ENCODE assay signal across 1 cellular context in the genomic region with DNA sequence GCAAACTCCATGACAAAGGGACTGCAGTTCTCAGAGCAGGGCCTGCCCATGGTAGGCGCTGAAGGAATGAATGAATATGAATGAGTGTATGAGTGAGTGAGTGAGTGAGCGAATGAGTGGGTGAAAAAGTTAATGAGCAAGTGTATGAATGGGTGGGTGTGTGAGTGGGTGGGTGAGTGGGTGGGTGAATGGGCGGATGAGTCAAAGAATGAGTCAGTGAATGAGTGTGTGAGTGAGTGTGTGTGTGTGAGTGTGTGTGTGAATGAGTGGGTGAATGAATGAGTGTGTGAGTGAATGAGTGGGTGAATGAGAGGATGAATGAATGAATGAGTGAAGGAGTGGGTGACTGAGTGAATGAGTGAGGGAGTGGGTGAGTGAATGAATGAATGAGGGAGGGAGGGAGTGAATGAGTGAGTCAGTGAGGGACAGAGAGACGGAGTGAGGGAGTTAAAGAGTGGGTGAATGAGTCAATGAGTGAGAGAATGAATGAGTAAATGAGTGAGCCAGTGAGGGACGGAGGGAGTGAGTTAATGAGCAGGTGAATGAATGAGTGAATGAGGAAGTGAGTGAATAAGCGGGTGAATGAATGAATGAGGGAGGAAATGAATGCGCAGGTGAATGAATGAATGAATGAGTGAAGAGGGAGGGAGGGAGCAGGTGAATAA.
A peak's percentile ranks its signal among the peaks of the same experiment; 100 is the strongest.
TF ChIP-seq lines count a peak whose summit lies in the region.

No MANE protein-coding gene starts in this region.

TF ChIP-seq in HEK293, 187 proteins besides CTCF, POLR2A, EP300 and RAD21 (continued from another document and continues in another):
- TF ChIP-seq, protein P1, sequence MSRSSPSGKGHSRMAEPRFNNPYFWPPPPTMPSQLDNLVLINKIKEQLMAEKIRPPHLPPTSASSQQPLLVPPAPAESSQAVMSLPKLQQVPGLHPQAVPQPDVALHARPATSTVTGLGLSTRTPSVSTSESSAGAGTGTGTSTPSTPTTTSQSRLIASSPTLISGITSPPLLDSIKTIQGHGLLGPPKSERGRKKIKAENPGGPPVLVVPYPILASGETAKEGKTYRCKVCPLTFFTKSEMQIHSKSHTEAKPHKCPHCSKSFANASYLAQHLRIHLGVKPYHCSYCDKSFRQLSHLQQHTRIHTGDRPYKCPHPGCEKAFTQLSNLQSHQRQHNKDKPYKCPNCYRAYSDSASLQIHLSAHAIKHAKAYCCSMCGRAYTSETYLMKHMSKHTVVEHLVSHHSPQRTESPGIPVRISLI (tag by site-specific recombination; IDR thresholded peaks at IDR 0.05), result no peak
- TF ChIP-seq ZNF514 (tag by site-specific recombination; IDR thresholded peaks at IDR 0.05) (no peak), KLF9 (tag by site-specific recombination; IDR thresholded peaks at IDR 0.05; ENCODE audit: low read depth) (peak; percentile 91), ZNF350 (tag by site-specific recombination; IDR thresholded peaks at IDR 0.05) (no peak), ZFHX2 (tag by site-specific recombination; conservative IDR thresholded peaks at IDR 0.05) (peak; percentile 100), ZNF843 (tag by site-specific recombination; IDR thresholded peaks at IDR 0.05) (0 out of 2 replicates have a peak, but pooled peaks have one; percentile 33), ZNF146 (tag by site-specific recombination; IDR thresholded peaks at IDR 0.05) (no peak), ZFP3 (tag by site-specific recombination; IDR thresholded peaks at IDR 0.05; ENCODE audit: low read depth) (no peak), ZNF777 (tag by site-specific recombination; IDR thresholded peaks at IDR 0.05; ENCODE audit: borderline replicate concordance) (no peak), ZNF521 (tag by site-specific recombination; IDR thresholded peaks at IDR 0.05) (0 out of 2 replicates have a peak, but pooled peaks have one; percentile 56), ZNF621 (tag by site-specific recombination; IDR thresholded peaks at IDR 0.05) (no peak), ZSCAN30 (tag by site-specific recombination; IDR thresholded peaks at IDR 0.05) (no peak), ZNF785 (tag by site-specific recombination; IDR thresholded peaks at IDR 0.05) (peak; percentile 83; the same call in 1 of the 2 replicates), SP7 (tag by site-specific recombination; IDR thresholded peaks at IDR 0.05) (no peak; the same call in 1 of the 2 replicates), ZNF561 (tag by site-specific recombination; IDR thresholded peaks at IDR 0.05; ENCODE audit: borderline replicate concordance) (no peak), ZNF658 (tag by site-specific recombination; IDR thresholded peaks at IDR 0.05) (no peak), WT1 (tag by site-specific recombination; IDR thresholded peaks at IDR 0.05) (no peak), ZNF221 (tag by site-specific recombination; IDR thresholded peaks at IDR 0.05; ENCODE audit: borderline replicate concordance) (no peak), ZNF660 (tag by site-specific recombination; IDR thresholded peaks at IDR 0.05) (no peak), ZNF629 (tag by site-specific recombination; IDR thresholded peaks at IDR 0.05) (no peak), GLIS2 (tag by site-specific recombination; IDR thresholded peaks at IDR 0.05) (no peak), ZNF571 (tag by site-specific recombination; IDR thresholded peaks at IDR 0.05) (no peak), ZBTB1 (tag by site-specific recombination; IDR thresholded peaks at IDR 0.05) (no peak), PRDM1 (tag by site-specific recombination; IDR thresholded peaks at IDR 0.05) (peak; percentile 85), ZNF324 (tag by site-specific recombination; IDR thresholded peaks at IDR 0.05) (0 out of 2 replicates have a peak, but pooled peaks have one; percentile 76), ZNF248 (tag by site-specific recombination; IDR thresholded peaks at IDR 0.05) (0 out of 2 replicates have a peak, but pooled peaks have one; percentile 27), SP2 (tag by site-specific recombination; IDR thresholded peaks at IDR 0.05) (no peak), ZNF391 (tag by site-specific recombination; IDR thresholded peaks at IDR 0.05; ENCODE audit: borderline replicate concordance, low read depth) (no peak), SETDB1 (IDR thresholded peaks at IDR 0.05; ENCODE audit: insufficient read length, low read length) (no peak)
- TF ChIP-seq, protein P2, sequence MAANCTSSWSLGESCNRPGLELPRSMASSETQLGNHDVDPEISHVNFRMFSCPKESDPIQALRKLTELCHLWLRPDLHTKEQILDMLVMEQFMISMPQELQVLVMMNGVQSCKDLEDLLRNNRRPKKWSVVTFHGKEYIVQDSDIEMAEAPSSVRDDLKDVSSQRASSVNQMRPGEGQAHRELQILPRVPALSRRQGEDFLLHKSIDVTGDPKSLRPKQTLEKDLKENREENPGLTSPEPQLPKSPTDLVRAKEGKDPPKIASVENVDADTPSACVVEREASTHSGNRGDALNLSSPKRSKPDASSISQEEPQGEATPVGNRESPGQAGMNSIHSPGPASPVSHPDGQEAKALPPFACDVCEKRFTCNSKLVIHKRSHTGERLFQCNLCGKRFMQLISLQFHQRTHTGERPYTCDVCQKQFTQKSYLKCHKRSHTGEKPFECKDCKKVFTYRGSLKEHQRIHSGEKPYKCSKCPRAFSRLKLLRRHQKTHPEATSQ (tag by site-specific recombination; IDR thresholded peaks at IDR 0.05), result peak; percentile 25; the same call in 1 of the 2 replicates
- TF ChIP-seq, protein P3, sequence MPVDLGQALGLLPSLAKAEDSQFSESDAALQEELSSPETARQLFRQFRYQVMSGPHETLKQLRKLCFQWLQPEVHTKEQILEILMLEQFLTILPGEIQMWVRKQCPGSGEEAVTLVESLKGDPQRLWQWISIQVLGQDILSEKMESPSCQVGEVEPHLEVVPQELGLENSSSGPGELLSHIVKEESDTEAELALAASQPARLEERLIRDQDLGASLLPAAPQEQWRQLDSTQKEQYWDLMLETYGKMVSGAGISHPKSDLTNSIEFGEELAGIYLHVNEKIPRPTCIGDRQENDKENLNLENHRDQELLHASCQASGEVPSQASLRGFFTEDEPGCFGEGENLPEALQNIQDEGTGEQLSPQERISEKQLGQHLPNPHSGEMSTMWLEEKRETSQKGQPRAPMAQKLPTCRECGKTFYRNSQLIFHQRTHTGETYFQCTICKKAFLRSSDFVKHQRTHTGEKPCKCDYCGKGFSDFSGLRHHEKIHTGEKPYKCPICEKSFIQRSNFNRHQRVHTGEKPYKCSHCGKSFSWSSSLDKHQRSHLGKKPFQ (tag by site-specific recombination; IDR thresholded peaks at IDR 0.05), result no peak
- TF ChIP-seq, protein P4, sequence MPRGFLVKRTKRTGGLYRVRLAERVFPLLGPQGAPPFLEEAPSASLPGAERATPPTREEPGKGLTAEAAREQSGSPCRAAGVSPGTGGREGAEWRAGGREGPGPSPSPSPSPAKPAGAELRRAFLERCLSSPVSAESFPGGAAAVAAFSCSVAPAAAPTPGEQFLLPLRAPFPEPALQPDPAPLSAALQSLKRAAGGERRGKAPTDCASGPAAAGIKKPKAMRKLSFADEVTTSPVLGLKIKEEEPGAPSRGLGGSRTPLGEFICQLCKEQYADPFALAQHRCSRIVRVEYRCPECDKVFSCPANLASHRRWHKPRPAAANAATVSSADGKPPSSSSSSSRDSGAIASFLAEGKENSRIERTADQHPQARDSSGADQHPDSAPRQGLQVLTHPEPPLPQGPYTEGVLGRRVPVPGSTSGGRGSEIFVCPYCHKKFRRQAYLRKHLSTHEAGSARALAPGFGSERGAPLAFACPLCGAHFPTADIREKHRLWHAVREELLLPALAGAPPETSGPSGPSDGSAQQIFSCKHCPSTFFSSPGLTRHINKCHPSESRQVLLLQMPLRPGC (tag by site-specific recombination; IDR thresholded peaks at IDR 0.05), result 0 out of 2 replicates have a peak, but pooled peaks have one; percentile 48
- TF ChIP-seq, protein P5, sequence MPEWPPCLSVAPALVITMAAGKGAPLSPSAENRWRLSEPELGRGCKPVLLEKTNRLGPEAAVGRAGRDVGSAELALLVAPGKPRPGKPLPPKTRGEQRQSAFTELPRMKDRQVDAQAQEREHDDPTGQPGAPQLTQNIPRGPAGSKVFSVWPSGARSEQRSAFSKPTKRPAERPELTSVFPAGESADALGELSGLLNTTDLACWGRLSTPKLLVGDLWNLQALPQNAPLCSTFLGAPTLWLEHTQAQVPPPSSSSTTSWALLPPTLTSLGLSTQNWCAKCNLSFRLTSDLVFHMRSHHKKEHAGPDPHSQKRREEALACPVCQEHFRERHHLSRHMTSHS (tag by site-specific recombination; IDR thresholded peaks at IDR 0.05), result peak; percentile 55; the same call in 1 of the 2 replicates
- TF ChIP-seq, protein P6, sequence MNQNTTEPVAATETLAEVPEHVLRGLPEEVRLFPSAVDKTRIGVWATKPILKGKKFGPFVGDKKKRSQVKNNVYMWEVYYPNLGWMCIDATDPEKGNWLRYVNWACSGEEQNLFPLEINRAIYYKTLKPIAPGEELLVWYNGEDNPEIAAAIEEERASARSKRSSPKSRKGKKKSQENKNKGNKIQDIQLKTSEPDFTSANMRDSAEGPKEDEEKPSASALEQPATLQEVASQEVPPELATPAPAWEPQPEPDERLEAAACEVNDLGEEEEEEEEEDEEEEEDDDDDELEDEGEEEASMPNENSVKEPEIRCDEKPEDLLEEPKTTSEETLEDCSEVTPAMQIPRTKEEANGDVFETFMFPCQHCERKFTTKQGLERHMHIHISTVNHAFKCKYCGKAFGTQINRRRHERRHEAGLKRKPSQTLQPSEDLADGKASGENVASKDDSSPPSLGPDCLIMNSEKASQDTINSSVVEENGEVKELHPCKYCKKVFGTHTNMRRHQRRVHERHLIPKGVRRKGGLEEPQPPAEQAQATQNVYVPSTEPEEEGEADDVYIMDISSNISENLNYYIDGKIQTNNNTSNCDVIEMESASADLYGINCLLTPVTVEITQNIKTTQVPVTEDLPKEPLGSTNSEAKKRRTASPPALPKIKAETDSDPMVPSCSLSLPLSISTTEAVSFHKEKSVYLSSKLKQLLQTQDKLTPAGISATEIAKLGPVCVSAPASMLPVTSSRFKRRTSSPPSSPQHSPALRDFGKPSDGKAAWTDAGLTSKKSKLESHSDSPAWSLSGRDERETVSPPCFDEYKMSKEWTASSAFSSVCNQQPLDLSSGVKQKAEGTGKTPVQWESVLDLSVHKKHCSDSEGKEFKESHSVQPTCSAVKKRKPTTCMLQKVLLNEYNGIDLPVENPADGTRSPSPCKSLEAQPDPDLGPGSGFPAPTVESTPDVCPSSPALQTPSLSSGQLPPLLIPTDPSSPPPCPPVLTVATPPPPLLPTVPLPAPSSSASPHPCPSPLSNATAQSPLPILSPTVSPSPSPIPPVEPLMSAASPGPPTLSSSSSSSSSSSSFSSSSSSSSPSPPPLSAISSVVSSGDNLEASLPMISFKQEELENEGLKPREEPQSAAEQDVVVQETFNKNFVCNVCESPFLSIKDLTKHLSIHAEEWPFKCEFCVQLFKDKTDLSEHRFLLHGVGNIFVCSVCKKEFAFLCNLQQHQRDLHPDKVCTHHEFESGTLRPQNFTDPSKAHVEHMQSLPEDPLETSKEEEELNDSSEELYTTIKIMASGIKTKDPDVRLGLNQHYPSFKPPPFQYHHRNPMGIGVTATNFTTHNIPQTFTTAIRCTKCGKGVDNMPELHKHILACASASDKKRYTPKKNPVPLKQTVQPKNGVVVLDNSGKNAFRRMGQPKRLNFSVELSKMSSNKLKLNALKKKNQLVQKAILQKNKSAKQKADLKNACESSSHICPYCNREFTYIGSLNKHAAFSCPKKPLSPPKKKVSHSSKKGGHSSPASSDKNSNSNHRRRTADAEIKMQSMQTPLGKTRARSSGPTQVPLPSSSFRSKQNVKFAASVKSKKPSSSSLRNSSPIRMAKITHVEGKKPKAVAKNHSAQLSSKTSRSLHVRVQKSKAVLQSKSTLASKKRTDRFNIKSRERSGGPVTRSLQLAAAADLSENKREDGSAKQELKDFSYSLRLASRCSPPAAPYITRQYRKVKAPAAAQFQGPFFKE (tag by site-specific recombination; IDR thresholded peaks at IDR 0.05; ENCODE audit: borderline replicate concordance), result 0 out of 2 replicates have a peak, but pooled peaks have one; percentile 56
- TF ChIP-seq, protein P7, sequence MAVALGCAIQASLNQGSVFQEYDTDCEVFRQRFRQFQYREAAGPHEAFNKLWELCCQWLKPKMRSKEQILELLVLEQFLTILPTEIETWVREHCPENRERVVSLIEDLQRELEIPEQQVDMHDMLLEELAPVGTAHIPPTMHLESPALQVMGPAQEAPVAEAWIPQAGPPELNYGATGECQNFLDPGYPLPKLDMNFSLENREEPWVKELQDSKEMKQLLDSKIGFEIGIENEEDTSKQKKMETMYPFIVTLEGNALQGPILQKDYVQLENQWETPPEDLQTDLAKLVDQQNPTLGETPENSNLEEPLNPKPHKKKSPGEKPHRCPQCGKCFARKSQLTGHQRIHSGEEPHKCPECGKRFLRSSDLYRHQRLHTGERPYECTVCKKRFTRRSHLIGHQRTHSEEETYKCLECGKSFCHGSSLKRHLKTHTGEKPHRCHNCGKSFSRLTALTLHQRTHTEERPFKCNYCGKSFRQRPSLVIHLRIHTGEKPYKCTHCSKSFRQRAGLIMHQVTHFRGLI (tag by site-specific recombination; IDR thresholded peaks at IDR 0.05), result no peak
- TF ChIP-seq, protein P8, sequence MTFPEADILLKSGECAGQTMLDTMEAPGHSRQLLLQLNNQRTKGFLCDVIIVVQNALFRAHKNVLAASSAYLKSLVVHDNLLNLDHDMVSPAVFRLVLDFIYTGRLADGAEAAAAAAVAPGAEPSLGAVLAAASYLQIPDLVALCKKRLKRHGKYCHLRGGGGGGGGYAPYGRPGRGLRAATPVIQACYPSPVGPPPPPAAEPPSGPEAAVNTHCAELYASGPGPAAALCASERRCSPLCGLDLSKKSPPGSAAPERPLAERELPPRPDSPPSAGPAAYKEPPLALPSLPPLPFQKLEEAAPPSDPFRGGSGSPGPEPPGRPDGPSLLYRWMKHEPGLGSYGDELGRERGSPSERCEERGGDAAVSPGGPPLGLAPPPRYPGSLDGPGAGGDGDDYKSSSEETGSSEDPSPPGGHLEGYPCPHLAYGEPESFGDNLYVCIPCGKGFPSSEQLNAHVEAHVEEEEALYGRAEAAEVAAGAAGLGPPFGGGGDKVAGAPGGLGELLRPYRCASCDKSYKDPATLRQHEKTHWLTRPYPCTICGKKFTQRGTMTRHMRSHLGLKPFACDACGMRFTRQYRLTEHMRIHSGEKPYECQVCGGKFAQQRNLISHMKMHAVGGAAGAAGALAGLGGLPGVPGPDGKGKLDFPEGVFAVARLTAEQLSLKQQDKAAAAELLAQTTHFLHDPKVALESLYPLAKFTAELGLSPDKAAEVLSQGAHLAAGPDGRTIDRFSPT (tag by site-specific recombination; IDR thresholded peaks at IDR 0.05), result peak; percentile 72; the same call in 1 of the 2 replicates
- TF ChIP-seq, protein P9, sequence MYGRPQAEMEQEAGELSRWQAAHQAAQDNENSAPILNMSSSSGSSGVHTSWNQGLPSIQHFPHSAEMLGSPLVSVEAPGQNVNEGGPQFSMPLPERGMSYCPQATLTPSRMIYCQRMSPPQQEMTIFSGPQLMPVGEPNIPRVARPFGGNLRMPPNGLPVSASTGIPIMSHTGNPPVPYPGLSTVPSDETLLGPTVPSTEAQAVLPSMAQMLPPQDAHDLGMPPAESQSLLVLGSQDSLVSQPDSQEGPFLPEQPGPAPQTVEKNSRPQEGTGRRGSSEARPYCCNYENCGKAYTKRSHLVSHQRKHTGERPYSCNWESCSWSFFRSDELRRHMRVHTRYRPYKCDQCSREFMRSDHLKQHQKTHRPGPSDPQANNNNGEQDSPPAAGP (tag by site-specific recombination; IDR thresholded peaks at IDR 0.05), result peak; percentile 97
- TF ChIP-seq, protein P10, sequence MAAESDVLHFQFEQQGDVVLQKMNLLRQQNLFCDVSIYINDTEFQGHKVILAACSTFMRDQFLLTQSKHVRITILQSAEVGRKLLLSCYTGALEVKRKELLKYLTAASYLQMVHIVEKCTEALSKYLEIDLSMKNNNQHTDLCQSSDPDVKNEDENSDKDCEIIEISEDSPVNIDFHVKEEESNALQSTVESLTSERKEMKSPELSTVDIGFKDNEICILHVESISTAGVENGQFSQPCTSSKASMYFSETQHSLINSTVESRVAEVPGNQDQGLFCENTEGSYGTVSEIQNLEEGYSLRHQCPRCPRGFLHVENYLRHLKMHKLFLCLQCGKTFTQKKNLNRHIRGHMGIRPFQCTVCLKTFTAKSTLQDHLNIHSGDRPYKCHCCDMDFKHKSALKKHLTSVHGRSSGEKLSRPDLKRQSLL (tag by site-specific recombination; IDR thresholded peaks at IDR 0.05), result no peak
